Comparison of ENCODE assay signal across 9 cellular contexts in genomic region chr15:100438570-100438969, GRCh38.
DNase-seq lines count a peak whose midpoint lies in the region; ATAC-seq, FAIRE-seq and TF ChIP-seq lines count a peak whose summit lies in the region.
"Had no signal": no experiment of that assay in that cellular context is flagged by ENCODE, and none has a peak within 500 bp of the region (broad histone marks: within the 10 kb centered on the region; RNA-seq: fewer than 3 reads in every experiment).

No MANE protein-coding gene starts in this region.

- DNase-seq in CD4-positive, alpha-beta T cell = peak in 9 of 10 experiments; percentile 7 to 50 (median 31)
- DNase-seq in NCI-H2171 (lab: John Stamatoyannopoulos, UW) = peak; percentile 83
- DNase-seq in K562 (ENCODE audit: extremely low read depth in 1 of 4, low spot score in 3 of 4) = peak in 1 of 4 experiments; percentile 30
- DNase-seq in neural progenitor cell (ENCODE audit: low spot score) = no peak
- DNase-seq in GM23338 (ENCODE audit: low spot score) = no peak

- ATAC-seq in CD4-positive, alpha-beta T cell (ENCODE audit: poor library complexity) = no peak
- peak; percentile 85 for ATAC-seq in GM21576 (IDR thresholded peaks at IDR 0.05; ENCODE audit: unreplicated experiment)
- ATAC-seq in K562 = no peak
- ATAC-seq in GM23338 = no peak
- ATAC-seq in HG03378 (IDR thresholded peaks at IDR 0.05; ENCODE audit: unreplicated experiment) = no peak
- ATAC-seq in HG03175 (IDR thresholded peaks at IDR 0.05; ENCODE audit: unreplicated experiment) = no peak

- H3K9me2 ChIP-seq in GM23338 (ENCODE audit: insufficient read depth) = 0 out of 2 replicates have a peak, but pooled peaks cover 4% of the 10 kb centered on the region

- H3K9ac ChIP-seq in K562 (ENCODE audit: insufficient read depth in 1 of 2, low read depth in 2 of 2, low read length in 2 of 2) = no peak overlapping the region
- no peak overlapping the region for H3K9ac ChIP-seq in neural progenitor cell

- H3K27me3 Mint-ChIP-seq in CD4-positive, alpha-beta T cell = no peaks in the 10 kb centered on the region
- H3K27me3 Mint-ChIP-seq in neural progenitor cell (ENCODE audit: insufficient read depth, low read depth) = peaks cover 3% of the 10 kb centered on the region
- H3K27me3 Mint-ChIP-seq in GM23338 (ENCODE audit: insufficient read depth, low read depth, poor library complexity) = peaks cover 13% of the 10 kb centered on the region

- no peak for TF ChIP-seq CTCF in CD4-positive, alpha-beta T cell (IDR thresholded peaks at IDR 0.05)
- TF ChIP-seq CTCF in K562 (IDR thresholded peaks at IDR 0.05 in 2 of 3, conservative IDR thresholded peaks at IDR 0.05 in 1 of 3; ENCODE audit: insufficient read depth in 2 of 3, low read depth in 1 of 3, low read length in 3 of 3) (no peak), neural progenitor cell (IDR thresholded peaks at IDR 0.05) (no peak), GM23338 (conservative IDR thresholded peaks at IDR 0.05; ENCODE audit: low read depth in 2 of 2) (no peak)

- H3K4me1 ChIP-seq in K562 (replicated peaks in 1 of 2; ENCODE audit: control insufficient read depth in 2 of 2, insufficient read depth in 2 of 2, low read length in 2 of 2) = no peaks in the 10 kb centered on the region; a peak in 1 of 5 replicates
- no peaks in the 10 kb centered on the region for H3K4me1 ChIP-seq in neural progenitor cell
- H3K4me1 ChIP-seq in GM23338 (ENCODE audit: insufficient read depth) = no peaks in the 10 kb centered on the region

- H3K27ac Mint-ChIP-seq in CD4-positive, alpha-beta T cell = no peak overlapping the region
- H3K27ac Mint-ChIP-seq in neural progenitor cell (peak overlapping the region; percentile 51), GM23338 (no peak overlapping the region)
- H3K27ac Mint-ChIP-seq: memory B cell had no signal

- H2AFZ ChIP-seq in K562 (ENCODE audit: low read depth, low read length) (no peak overlapping the region), neural progenitor cell (replicated peaks) (no peak overlapping the region), GM23338 (no peak overlapping the region)

- H3K9me3 Mint-ChIP-seq in CD4-positive, alpha-beta T cell = no peaks in the 10 kb centered on the region
- peaks cover 16% of the 10 kb centered on the region for H3K9me3 Mint-ChIP-seq in neural progenitor cell
- H3K9me3 Mint-ChIP-seq in GM23338 = peaks cover 40% of the 10 kb centered on the region
- H3K9me3 Mint-ChIP-seq: memory B cell had no signal

- POLR2A ChIA-PET in CD4-positive, alpha-beta T cell (lab: Charles Lee) = no interaction called here
- POLR2A ChIA-PET in K562 (lab: Yijun Ruan, JAX) = no interaction called here

- CTCF ChIA-PET in CD4-positive, alpha-beta T cell (lab: Charles Lee) = interaction anchor here (1.4 kb wide), 1 partner anchor 52 kb away, joined by 3 read pairs; no protein-coding TSS in a partner anchor
- CTCF ChIA-PET in K562 (lab: Yijun Ruan, JAX; ENCODE audit: low intra/inter-chr PET ratio) = no interaction called here

- no peak for TF ChIP-seq POLR2A in K562 (conservative IDR thresholded peaks at IDR 0.05)

- H3K36me3 ChIP-seq in K562 (ENCODE audit: control insufficient read depth, insufficient read depth, low read length) (no peaks in the 10 kb centered on the region), neural progenitor cell (no peaks in the 10 kb centered on the region), GM23338 (ENCODE audit: insufficient read depth) (no peaks in the 10 kb centered on the region)

- H3K4me2 ChIP-seq in K562 (ENCODE audit: insufficient read depth, low read length) (no peak overlapping the region), neural progenitor cell (no peak overlapping the region), GM23338 (no peak overlapping the region)

- no peaks in the 10 kb centered on the region for H3K9me1 ChIP-seq in K562 (ENCODE audit: control insufficient read depth, insufficient read depth, low read length)

- H3K27me3 ChIP-seq in CD4-positive, alpha-beta T cell (ENCODE audit: control insufficient read depth, insufficient read depth, low read length) = no peaks in the 10 kb centered on the region
- H3K27me3 ChIP-seq in K562 (ENCODE audit: control insufficient read depth in 2 of 2, insufficient read depth in 2 of 2, low read length in 2 of 2) = no peaks in the 10 kb centered on the region
- no peaks in the 10 kb centered on the region for H3K27me3 ChIP-seq in neural progenitor cell
- H3K27me3 ChIP-seq in GM23338 (ENCODE audit: insufficient read depth) = no peaks in the 10 kb centered on the region

- no peaks in the 10 kb centered on the region for H3K9me3 ChIP-seq in CD4-positive, alpha-beta T cell (ENCODE audit: control insufficient read depth, low read length)
- H3K9me3 ChIP-seq in K562 (replicated peaks; ENCODE audit: control insufficient read depth, insufficient read depth, low read depth, low read length) (no peaks in the 10 kb centered on the region), neural progenitor cell (ENCODE audit: low read depth) (no peaks in the 10 kb centered on the region)

- no peak for TF ChIP-seq RAD21 in K562 (CRISPR knock-in tag; conservative IDR thresholded peaks at IDR 0.05 in 1 of 2, IDR thresholded peaks at IDR 0.05 in 1 of 2)

- H4K20me1 ChIP-seq in K562 (replicated peaks; ENCODE audit: control insufficient read depth, insufficient read depth, low read length) (no peaks in the 10 kb centered on the region), neural progenitor cell (ENCODE audit: low read depth) (no peaks in the 10 kb centered on the region), GM23338 (replicated peaks; ENCODE audit: insufficient read depth) (no peaks in the 10 kb centered on the region)

- no TSS peak for BruUV-seq in K562 (replicated peaks; lab: Mats Ljungman, UMichigan)

- no peak for TF ChIP-seq EP300 in K562 (IDR thresholded peaks at IDR 0.05; ENCODE audit: low read length)

- peaks cover 6% of the 10 kb centered on the region for H3K4me1 Mint-ChIP-seq in CD4-positive, alpha-beta T cell (ENCODE audit: low read depth)
- peaks cover 35% of the 10 kb centered on the region for H3K4me1 Mint-ChIP-seq in neural progenitor cell
- peaks cover 9% of the 10 kb centered on the region for H3K4me1 Mint-ChIP-seq in GM23338
- H3K4me1 Mint-ChIP-seq: memory B cell had no signal

- H3F3A ChIP-seq in neural progenitor cell (ENCODE audit: low read depth) (no peaks in the 10 kb centered on the region), GM23338 (replicated peaks; ENCODE audit: low read depth) (no peaks in the 10 kb centered on the region)

- FAIRE-seq in K562 (lab: Jason Lieb, UNC) = no peak

- H3K4me3 ChIP-seq in K562 (no peak overlapping the region), neural progenitor cell (no peak overlapping the region), GM23338 (no peak overlapping the region)

- in situ Hi-C loops in K562 (cut with MboI) = no loop called here

- no peak overlapping the region for H3K4me3 Mint-ChIP-seq in CD4-positive, alpha-beta T cell
- H3K4me3 Mint-ChIP-seq in neural progenitor cell (no peak overlapping the region), GM23338 (no peak overlapping the region)
- H3K4me3 Mint-ChIP-seq: memory B cell had no signal

- 5% methylated on average over 2 of the region's 2 CpGs for WGBS in K562 (ENCODE audit: insufficient coverage, low coverage, missing lambda C conversion rate)

- H3K79me2 ChIP-seq in K562 (ENCODE audit: control insufficient read depth, insufficient read depth, low read length) (no peaks in the 10 kb centered on the region), neural progenitor cell (ENCODE audit: low read depth) (no peaks in the 10 kb centered on the region), GM23338 (replicated peaks; ENCODE audit: insufficient read depth) (no peaks in the 10 kb centered on the region)

- H3K27ac ChIP-seq in CD4-positive, alpha-beta T cell (ENCODE audit: low read depth, low read length) = no peak overlapping the region
- no peak overlapping the region for H3K27ac ChIP-seq in K562 (ENCODE audit: extremely low read depth, low read depth, low read length)
- no peak overlapping the region for H3K27ac ChIP-seq in neural progenitor cell
- no peak overlapping the region for H3K27ac ChIP-seq in GM23338 (ENCODE audit: low read depth)

- intact Hi-C loops in CD4-positive, alpha-beta T cell (cut with DNase I, micrococcal nuclease) = no loop called here
- intact Hi-C loops in K562 (cut with micrococcal nuclease) = no loop called here

- no peaks in the 10 kb centered on the region for H3K36me3 Mint-ChIP-seq in CD4-positive, alpha-beta T cell (ENCODE audit: low read depth)
- H3K36me3 Mint-ChIP-seq in neural progenitor cell = no peaks in the 10 kb centered on the region
- H3K36me3 Mint-ChIP-seq in GM23338 (ENCODE audit: low read depth) = peaks cover 27% of the 10 kb centered on the region
- H3K36me3 Mint-ChIP-seq: memory B cell had no signal

TF ChIP-seq in K562, 482 proteins besides CTCF, POLR2A, EP300 and RAD21:
- no peak for TF ChIP-seq CBX3 (IDR thresholded peaks at IDR 0.05; ENCODE audit: borderline replicate concordance in 1 of 2, low read length in 2 of 2)
- TF ChIP-seq NFIC (IDR thresholded peaks at IDR 0.05) = peak; percentile 67
- no peak for TF ChIP-seq ILK (tag; IDR thresholded peaks at IDR 0.05; ENCODE audit: borderline replicate concordance, low read depth)
TF ChIP-seq in K562: peak in this region for 1.

TF ChIP-seq in GM23338, 12 proteins besides CTCF, POLR2A, EP300 and RAD21 (continues in another document):
- TF ChIP-seq EZH2phosphoT487 (IDR thresholded peaks at IDR 0.05; ENCODE audit: unreplicated experiment) (no peak), POLR2AphosphoS5 (IDR thresholded peaks at IDR 0.05; ENCODE audit: low read depth) (no peak), EZH2 (IDR thresholded peaks at IDR 0.05; ENCODE audit: low read depth, unreplicated experiment) (no peak), CREB1 (CRISPR knock-in tag; IDR thresholded peaks at IDR 0.05; ENCODE audit: low read depth) (no peak), JUNB (IDR thresholded peaks at IDR 0.05; ENCODE audit: unreplicated experiment) (no peak), ZNF114 (CRISPR knock-in tag; IDR thresholded peaks at IDR 0.05) (no peak), ZNF331 (CRISPR knock-in tag; IDR thresholded peaks at IDR 0.05; ENCODE audit: low read depth) (no peak), ETS1 (IDR thresholded peaks at IDR 0.05) (no peak), NANOG (IDR thresholded peaks at IDR 0.05; ENCODE audit: borderline replicate concordance) (no peak)

Comparison
In these comparisons a context has a peak if more than half of its experiments do, and no peak if none do; other contexts are left out.
1. DNase-seq: peak in CD4-positive, alpha-beta T cell (9 of 10) and NCI-H2171 (single experiment); none in neural progenitor cell (single experiment) and GM23338 (single experiment).